ENCODE assay signal across 5 cellular contexts in the genomic region with DNA sequence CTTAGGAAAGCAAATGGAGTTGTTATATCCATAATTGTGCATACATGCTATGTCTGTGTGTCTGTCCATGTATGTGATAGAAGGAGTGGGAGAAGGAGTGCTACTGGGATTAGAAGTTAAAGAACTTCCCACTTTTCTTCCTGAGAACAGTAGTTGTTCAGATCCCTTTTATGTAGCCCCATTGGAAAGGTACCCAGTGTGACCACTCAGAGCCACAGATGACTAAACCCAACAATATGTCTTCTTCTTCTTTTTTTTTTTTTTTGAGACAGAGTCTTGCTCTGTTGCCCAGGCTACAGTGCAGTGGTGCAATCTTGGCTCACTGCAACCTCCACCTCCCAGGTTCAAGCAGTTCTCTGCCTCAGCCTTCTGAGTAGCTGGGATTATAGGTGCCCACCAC.
A peak's percentile ranks its signal among the peaks of the same experiment; 100 is the strongest.
DNase-seq lines count a peak whose midpoint lies in the region; TF ChIP-seq lines count a peak whose summit lies in the region.
"Not testable (repeated sequence)": the region's sequence is repeated elsewhere in the genome, so short reads cannot be mapped to it uniquely, and the experiment has no call there.

No MANE protein-coding gene starts in this region.

- not testable (repeated sequence) for BruUV-seq in Calu3 (replicated peaks; lab: Mats Ljungman, UMichigan); PC-9 (replicated peaks; lab: Mats Ljungman, UMichigan)

- POLR2A ChIA-PET in PC-9 (lab: Charles Lee; ENCODE audit: unreplicated experiment) = not testable (repeated sequence)

- H3K4me1 ChIP-seq in PC-9 (replicated peaks; ENCODE audit: insufficient read depth) (peaks cover 42% of the 10 kb centered on the region), ascending aorta (peaks cover 14 to 21% of the 10 kb centered on the region in 2 donors)

- peak overlapping the region; percentile 60; the same call in 1 of the 2 replicates for H3K4me2 ChIP-seq in PC-9

- peaks cover 14% of the 10 kb centered on the region for H3K36me3 Mint-ChIP-seq in Calu3 (ENCODE audit: insufficient read depth, unreplicated experiment)

- not testable (repeated sequence) for H3K9me3 ChIP-seq in PC-9 (ENCODE audit: insufficient read depth, low read depth); ascending aorta

- not testable (repeated sequence) for TF ChIP-seq CTCF in AG10803 (conservative IDR thresholded peaks at IDR 0.05; ENCODE audit: low read length); Calu3 (IDR thresholded peaks at IDR 0.05; ENCODE audit: unreplicated experiment); PC-9 (conservative IDR thresholded peaks at IDR 0.05); ascending aorta (IDR thresholded peaks at IDR 0.05)

- H3K4me3 Mint-ChIP-seq in Calu3 (ENCODE audit: low read depth, unreplicated experiment) = not testable (repeated sequence)

- peaks cover 28% of the 10 kb centered on the region for H3K4me1 Mint-ChIP-seq in Calu3 (ENCODE audit: low read depth, unreplicated experiment)

- not testable (repeated sequence) for H3K9me2 ChIP-seq in PC-9 (ENCODE audit: insufficient read depth)

- H3K79me2 ChIP-seq in PC-9 (ENCODE audit: low read depth) = not testable (repeated sequence)

- not testable (repeated sequence) for H3K27me3 Mint-ChIP-seq in Calu3 (ENCODE audit: unreplicated experiment)

- peaks cover 48% of the 10 kb centered on the region for H3F3A ChIP-seq in PC-9 (ENCODE audit: insufficient read depth, low read depth)

- not testable (repeated sequence) for H3K27me3 ChIP-seq in PC-9 (ENCODE audit: insufficient read depth, low read depth); ascending aorta

- H3K27ac ChIP-seq in PC-9 (peak overlapping the region; percentile 97), ascending aorta (peak overlapping the region; percentile 94 to 96)

- not testable (repeated sequence) for H3K9me3 Mint-ChIP-seq in Calu3 (ENCODE audit: low read depth, unreplicated experiment)

- H2AFZ ChIP-seq in PC-9 = not testable (repeated sequence)

- H3K36me3 ChIP-seq in PC-9 (ENCODE audit: low read depth); ascending aorta: not testable (repeated sequence)

- intact Hi-C loops in Calu3 (cut with micrococcal nuclease; ENCODE audit: unreplicated experiment) (loop anchor here (5.0 to 10.0 kb wide), 2 partner anchors 137 to 174 kb away; partner anchors contain the start of gene MAP1B), PC-9 (cut with micrococcal nuclease; ENCODE audit: unreplicated experiment) (loop anchor here (10.0 kb wide), 3 partner anchors 204 to 374 kb away; no protein-coding TSS in a partner anchor), ascending aorta (cut with DNase I) (loop anchor here (5.0 kb wide), 1 partner anchor 148 kb away; no protein-coding TSS in a partner anchor)

- not testable (repeated sequence) for H4K20me1 ChIP-seq in PC-9 (ENCODE audit: insufficient read depth)

- not testable (repeated sequence) for H3K4me3 ChIP-seq in AG10803 (ENCODE audit: low read length); PC-9; ascending aorta

- H3K27ac Mint-ChIP-seq in Calu3 (ENCODE audit: unreplicated experiment) = peak overlapping the region; percentile 93

- CTCF ChIA-PET in Calu3 (lab: Charles Lee); PC-9 (lab: Charles Lee): not testable (repeated sequence)

- peak; percentile 8 for DNase-seq in AG10803 (ENCODE audit: low read depth)
- DNase-seq in Calu3; PC-9; ascending aorta (ENCODE audit: low spot score in 2 of 2): not testable (repeated sequence)
- DNase-seq in renal cortical epithelial cell (ENCODE audit: low read depth) = peak; percentile 54
